23 cellular contexts compared by ENCODE assay signal in the genomic region with DNA sequence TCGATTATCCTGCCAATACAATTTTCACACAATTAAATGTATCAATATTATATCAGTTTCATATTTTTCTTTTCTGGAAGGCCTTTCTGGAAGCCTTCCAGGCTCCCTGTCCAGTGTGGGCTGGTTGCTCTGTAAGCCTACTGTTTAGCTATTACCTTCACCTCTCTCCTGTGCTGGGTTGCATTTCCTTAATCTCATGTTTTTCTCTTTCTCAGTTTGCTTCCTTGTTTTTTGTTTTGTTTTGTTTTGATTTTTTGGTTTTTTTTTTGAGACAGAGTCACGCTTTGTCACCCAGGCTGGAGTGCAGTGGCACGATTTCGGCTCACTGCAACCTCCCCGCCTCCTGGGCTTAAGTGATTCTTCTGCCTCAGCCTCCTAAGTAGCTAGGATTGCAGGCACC. TPM values are rescaled to one million over a fixed set of nuclear protein-coding genes. Genes with fewer than 3 reads are reported as not detected.
"Had no signal": no experiment of that assay in that cellular context is flagged by ENCODE, and none has a peak within 500 bp of the region (broad histone marks: within the 10 kb centered on the region; RNA-seq: fewer than 3 reads in every experiment).

No MANE protein-coding gene starts in this region.

- H3K9me3 ChIP-seq: adrenal gland, breast epithelium, SK-N-SH had no signal

- H3K27ac Mint-ChIP-seq: activated CD8-positive, alpha-beta T cell treated with anti-CD3 and anti-CD28 coated beads for 36 hours; activated naive CD8-positive, alpha-beta T cell treated with anti-CD3 and anti-CD28 coated beads, Interleukin-2, amount 10 ng/mL, durations not matched to agents 7 days and 5 days; WTC11 had no signal

- H3K9me3 Mint-ChIP-seq: activated CD8-positive, alpha-beta T cell treated with anti-CD3 and anti-CD28 coated beads for 36 hours; activated naive CD8-positive, alpha-beta T cell treated with anti-CD3 and anti-CD28 coated beads, Interleukin-2, amount 10 ng/mL, durations not matched to agents 7 days and 5 days had no signal

- H3K4me2 ChIP-seq: SK-N-SH had no signal

- H3K27me3 Mint-ChIP-seq: activated CD8-positive, alpha-beta T cell treated with anti-CD3 and anti-CD28 coated beads for 36 hours; activated naive CD8-positive, alpha-beta T cell treated with anti-CD3 and anti-CD28 coated beads, Interleukin-2, amount 10 ng/mL, durations not matched to agents 7 days and 5 days had no signal

- H3K4me3 Mint-ChIP-seq: activated CD8-positive, alpha-beta T cell treated with anti-CD3 and anti-CD28 coated beads for 36 hours; activated naive CD8-positive, alpha-beta T cell treated with anti-CD3 and anti-CD28 coated beads, Interleukin-2, amount 10 ng/mL, durations not matched to agents 7 days and 5 days; WTC11 had no signal

- H3K36me3 ChIP-seq: adrenal gland, breast epithelium had no signal

- H3K9ac ChIP-seq: SK-N-SH had no signal

- DNase-seq: activated CD4-positive, alpha-beta T cell treated with anti-CD3 and anti-CD28 coated beads for 1 hour; activated CD4-positive, alpha-beta T cell treated with anti-CD3 and anti-CD28 coated beads, Interleukin-2, amount 50 U/mL, for 1 hour; activated CD8-positive, alpha-beta memory T cell treated with anti-CD3 and anti-CD28 coated beads, Interleukin-2, amount 50 U/mL, for 4 hours; activated CD8-positive, alpha-beta T cell treated with anti-CD3 and anti-CD28 coated beads for 36 hours; activated naive CD4-positive, alpha-beta T cell treated with anti-CD3 and anti-CD28 coated beads, Interleukin-2, amount 50 U/mL, for 16 hours; activated naive CD8-positive, alpha-beta T cell treated with anti-CD3 and anti-CD28 coated beads, Interleukin-2, amount 10 ng/mL, durations not matched to agents 7 days and 5 days; activated T-cell treated with anti-CD3 and anti-CD28 coated beads, Interleukin-2, amount 50 U/mL, for 1 hour; adrenal gland; anterior cingulate cortex; caudate nucleus; MM.1S; NCI-H1105; NCI-H1436; NCI-H1694 treated with DMSO at 0.1 percent for 48 hours; NCI-H2029 treated with DMSO at 0.1 percent for 48 hours; NCI-H345; NCI-H510A; NCI-H526 treated with DMSO at 0.1 percent for 48 hours; NCI-H82; SK-N-SH had no signal

- H3K27ac ChIP-seq: adrenal gland, breast epithelium had no signal

- H3K4me3 ChIP-seq: adrenal gland, breast epithelium had no signal

- H3K27me3 ChIP-seq: adrenal gland, breast epithelium had no signal

- ATAC-seq: activated CD8-positive, alpha-beta T cell treated with anti-CD3 and anti-CD28 coated beads for 36 hours; WTC11 had no signal

RNA-seq across cellular contexts. Expression of a gene that starts 33.7 kb away (rescaled TPM):
- total RNA-seq: RPMI7951 had no signal
